ENCODE assay signal across 21 cellular contexts in the genomic region with DNA sequence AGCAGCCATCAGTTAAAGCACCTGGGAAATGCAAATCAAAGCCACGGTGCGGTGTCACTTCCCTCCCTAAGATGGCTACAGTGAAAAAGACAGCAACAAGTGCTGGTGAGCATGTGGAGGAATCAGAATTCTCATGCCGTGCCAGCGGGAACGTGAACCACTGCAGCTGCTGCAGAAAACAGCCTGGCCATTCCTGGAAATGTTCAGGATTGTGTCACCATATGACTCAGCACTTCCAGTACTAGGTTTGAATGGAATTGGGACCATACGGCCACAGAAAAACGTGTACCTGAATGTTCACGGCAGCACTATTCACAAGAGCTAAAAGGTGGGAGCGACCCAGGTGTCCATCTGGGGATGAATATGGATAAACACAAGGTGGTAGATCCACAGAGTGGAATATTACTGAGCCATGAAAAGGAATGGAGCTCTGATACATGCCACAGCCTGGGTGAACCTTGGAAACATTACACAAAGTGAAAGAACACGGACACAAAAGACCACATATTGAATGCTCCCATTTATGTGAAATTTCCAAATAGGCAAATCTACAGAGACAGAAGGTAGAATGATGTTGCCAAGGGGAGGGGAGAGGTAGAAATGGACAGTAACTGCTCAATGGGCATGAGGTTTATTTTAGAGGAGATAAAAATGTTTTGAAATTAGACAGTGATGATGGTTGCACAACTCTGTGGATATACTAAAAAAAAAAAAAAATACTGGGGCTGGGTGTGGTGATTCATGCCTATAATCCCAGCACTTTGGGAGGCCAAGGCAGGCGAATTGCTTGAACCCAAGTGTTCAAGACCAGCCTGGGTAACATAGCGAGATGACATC.
DNase-seq lines count a peak whose midpoint lies in the region; ATAC-seq, FAIRE-seq and TF ChIP-seq lines count a peak whose summit lies in the region.
"Had no signal": no experiment of that assay in that cellular context is flagged by ENCODE, and none has a peak within 500 bp of the region (broad histone marks: within the 10 kb centered on the region; RNA-seq: fewer than 3 reads in every experiment).

No MANE protein-coding gene starts in this region.

- peaks cover 6% of the 10 kb centered on the region; the same call in 1 of the 2 replicates for H3K4me1 ChIP-seq in HepG2 (ENCODE audit: insufficient read depth, low read length)
- no peaks in the 10 kb centered on the region for H3K4me1 ChIP-seq in right lobe of liver
- no peaks in the 10 kb centered on the region for H3K4me1 ChIP-seq in PC-3 (ENCODE audit: insufficient read depth, low read length)
- no peaks in the 10 kb centered on the region for H3K4me1 ChIP-seq in lower lobe of right lung
- H3K4me1 ChIP-seq: heart right ventricle, tibial nerve had no signal

- no peak for ATAC-seq in HepG2
- no peak for ATAC-seq in right lobe of liver
- peak; percentile 24; the same call in 1 of the 2 replicates for ATAC-seq in PC-3
- no peak for ATAC-seq in HG03159 (IDR thresholded peaks at IDR 0.05; ENCODE audit: unreplicated experiment)
- ATAC-seq in lower lobe of right lung: no peak
- ATAC-seq: heart right ventricle, sciatic nerve had no signal

- H4K20me1 ChIP-seq in HepG2 (ENCODE audit: insufficient read depth, low read length): no peaks in the 10 kb centered on the region
- H4K20me1 ChIP-seq in PC-3 (ENCODE audit: low read length): no peaks in the 10 kb centered on the region

- BruUV-seq in HepG2 (replicated peaks; lab: Mats Ljungman, UMichigan) (no TSS peak), PC-3 (replicated peaks; lab: Mats Ljungman, UMichigan) (no TSS peak)

- H3K27ac ChIP-seq in HepG2 (ENCODE audit: extremely low read length, insufficient read depth, low read length) (no peak overlapping the region), right lobe of liver (no peak overlapping the region), PC-3 (ENCODE audit: low read length) (no peak overlapping the region), lower lobe of right lung (no peak overlapping the region)
- H3K27ac ChIP-seq: heart right ventricle, KMS-11, neutrophil, tibial nerve had no signal

- TF ChIP-seq EP300 in HepG2 (IDR thresholded peaks at IDR 0.05; ENCODE audit: low read depth in 2 of 2, low read length in 2 of 2): no peak
- TF ChIP-seq EP300 in HepG2 (CRISPR knock-in tag; IDR thresholded peaks at IDR 0.05; ENCODE audit: borderline replicate concordance): no peak

- no peaks in the 10 kb centered on the region for H3F3A ChIP-seq in PC-3 (ENCODE audit: low read length, unreplicated experiment)

- CTCF ChIA-PET in HepG2 (lab: Yijun Ruan, JAX; ENCODE audit: low intra/inter-chr PET ratio, low total read pairs): no interaction called here
- CTCF ChIA-PET in PC-3 (lab: Charles Lee): no interaction called here

- H3K36me3 ChIP-seq in HepG2 (replicated peaks in 1 of 2; ENCODE audit: control insufficient read depth in 1 of 2, insufficient read depth in 2 of 2, low read length in 2 of 2): no peaks in the 10 kb centered on the region
- H3K36me3 ChIP-seq in right lobe of liver: no peaks in the 10 kb centered on the region
- H3K36me3 ChIP-seq in PC-3 (ENCODE audit: low read depth, low read length): no peaks in the 10 kb centered on the region
- no peaks in the 10 kb centered on the region for H3K36me3 ChIP-seq in lower lobe of right lung
- H3K36me3 ChIP-seq: heart right ventricle, neutrophil, tibial nerve had no signal

- in situ Hi-C loops in HepG2 (cut with HindIII; ENCODE audit: extremely low pct_ligation_motif_present, low pct_unique_long_range_greater_than_20kb): loop anchor here (10.0 kb wide), 1 partner anchor 173 kb away; no protein-coding TSS in a partner anchor

- peaks cover 13 to 77% of the 10 kb centered on the region in 2 experiments; a peak in 4 of 5 replicates for H3K27me3 ChIP-seq in HepG2 (ENCODE audit: control insufficient read depth in 1 of 2, insufficient read depth in 2 of 2, low read length in 2 of 2)
- H3K27me3 ChIP-seq in right lobe of liver: no peaks in the 10 kb centered on the region
- H3K27me3 ChIP-seq in PC-3 (ENCODE audit: low read length): 0 out of 2 replicates have a peak, but pooled peaks cover 12% of the 10 kb centered on the region
- peaks cover 58% of the 10 kb centered on the region for H3K27me3 ChIP-seq in lower lobe of right lung (ENCODE audit: low read depth)

- H3K4me2 ChIP-seq in HepG2 (ENCODE audit: low read depth, low read length) (no peak overlapping the region), PC-3 (ENCODE audit: low read length) (no peak overlapping the region)
- H3K4me2 ChIP-seq: KMS-11 had no signal

- no peaks in the 10 kb centered on the region for H3K9me2 ChIP-seq in PC-3 (replicated peaks; ENCODE audit: low read length)

- H3K9me3 ChIP-seq in HepG2 (ENCODE audit: low read length) (no peaks in the 10 kb centered on the region; the same call in 1 of the 2 replicates), right lobe of liver (no peaks in the 10 kb centered on the region), PC-3 (ENCODE audit: low read length) (no peaks in the 10 kb centered on the region), lower lobe of right lung (peaks cover 3% of the 10 kb centered on the region)
- H3K9me3 ChIP-seq: neutrophil had no signal

- no peak for TF ChIP-seq POLR2A in HepG2 (IDR thresholded peaks at IDR 0.05; ENCODE audit: insufficient read depth in 1 of 2, low read depth in 2 of 2, low read length in 2 of 2)
- TF ChIP-seq POLR2A in right lobe of liver (IDR thresholded peaks at IDR 0.05): no peak

- POLR2A ChIA-PET in HepG2 (lab: Yijun Ruan, JAX): no interaction called here
- POLR2A ChIA-PET in PC-3 (lab: Charles Lee; ENCODE audit: unreplicated experiment): no interaction called here

- 4% methylated on average over 12 of the region's 12 CpGs for WGBS in HepG2 (ENCODE audit: low lambda C conversion rate)
- 68% methylated on average over 11 of the region's 12 CpGs for WGBS in right lobe of liver (ENCODE audit: insufficient coverage, low coverage, low lambda C conversion rate, missing lambda C conversion rate)

- H3K4me3 ChIP-seq in HepG2 (replicated peaks in 1 of 3; ENCODE audit: insufficient read depth in 1 of 3, low read depth in 2 of 3, low read length in 3 of 3) (no peak overlapping the region), right lobe of liver (no peak overlapping the region), PC-3 (ENCODE audit: low read length) (no peak overlapping the region), lower lobe of right lung (no peak overlapping the region)
- H3K4me3 ChIP-seq: heart right ventricle, tibial nerve had no signal

- intact Hi-C loops in HepG2 (cut with micrococcal nuclease; ENCODE audit: unreplicated experiment): no loop called here
- intact Hi-C loops in right lobe of liver (cut with DNase I): no loop called here
- intact Hi-C loops in PC-3 (cut with micrococcal nuclease): no loop called here
- intact Hi-C loops in lower lobe of right lung (cut with DNase I): no loop called here

- TF ChIP-seq RAD21 in HepG2 (CRISPR knock-in tag; IDR thresholded peaks at IDR 0.05): no peak

- no peak for FAIRE-seq in HepG2 (lab: Jason Lieb, UNC)
- FAIRE-seq: GM19239, keratinocyte had no signal

- no peak overlapping the region for H2AFZ ChIP-seq in HepG2 (ENCODE audit: low read length)
- peak overlapping the region; percentile 15; the same call in 1 of the 2 replicates for H2AFZ ChIP-seq in PC-3 (ENCODE audit: low read length)

- H3K9ac ChIP-seq in HepG2 (ENCODE audit: insufficient read depth, low read depth, low read length): no peak overlapping the region
- no peak overlapping the region for H3K9ac ChIP-seq in PC-3 (ENCODE audit: low read length)
- H3K9ac ChIP-seq: KMS-11 had no signal

- DNase-seq in HepG2 (ENCODE audit: low spot score): no peak
- no peak for DNase-seq in right lobe of liver
- DNase-seq in PC-3: peak; percentile 64
- DNase-seq in fibroblast of gingiva (ENCODE audit: low read depth): peak; percentile 53
- DNase-seq in lower lobe of right lung: no peak
- no peak for DNase-seq in NCI-H2171 treated with DMSO at 0.1 percent for 48 hours (lab: John Stamatoyannopoulos, UW)
- DNase-seq in stimulated activated CD4-positive, alpha-beta T cell treated with anti-CD3 and anti-CD28 coated beads, Interleukin-4, amount 100 ng/mL, for 24 hours: no peak
- DNase-seq: ACHN; activated CD4-positive, alpha-beta memory T cell treated with anti-CD3 and anti-CD28 coated beads for 36 hours; activated naive CD8-positive, alpha-beta T cell treated with anti-CD3 and anti-CD28 coated beads, Interleukin-2, amount 10 ng/mL, durations not matched to agents 7 days and 5 days; activated T-cell treated with anti-CD3 and anti-CD28 coated beads, Interleukin-2, amount 50 U/mL, for 48 hours; heart right ventricle; NCI-H1930; NCI-H524 had no signal

- H3K79me2 ChIP-seq in HepG2 (ENCODE audit: insufficient read depth, low read length): no peaks in the 10 kb centered on the region
- H3K79me2 ChIP-seq in PC-3 (ENCODE audit: low read length): no peaks in the 10 kb centered on the region

- TF ChIP-seq CTCF in HepG2 (CRISPR knock-in tag; IDR thresholded peaks at IDR 0.05) (no peak), right lobe of liver (IDR thresholded peaks at IDR 0.05) (no peak), PC-3 (conservative IDR thresholded peaks at IDR 0.05; ENCODE audit: low read depth, low read length) (no peak), lower lobe of right lung (IDR thresholded peaks at IDR 0.05) (no peak)

TF ChIP-seq in HepG2, 621 proteins besides CTCF, POLR2A, EP300 and RAD21 (continues in another document):
- TF ChIP-seq ZNF614 (CRISPR knock-in tag; IDR thresholded peaks at IDR 0.05; ENCODE audit: borderline replicate concordance): no peak
- TF ChIP-seq ZNF431 (CRISPR knock-in tag; IDR thresholded peaks at IDR 0.05; ENCODE audit: borderline replicate concordance, low read depth): no peak
- TF ChIP-seq, protein P1, sequence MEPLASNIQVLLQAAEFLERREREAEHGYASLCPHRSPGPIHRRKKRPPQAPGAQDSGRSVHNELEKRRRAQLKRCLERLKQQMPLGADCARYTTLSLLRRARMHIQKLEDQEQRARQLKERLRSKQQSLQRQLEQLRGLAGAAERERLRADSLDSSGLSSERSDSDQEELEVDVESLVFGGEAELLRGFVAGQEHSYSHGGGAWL (CRISPR knock-in tag; IDR thresholded peaks at IDR 0.05): no peak
- TF ChIP-seq PAX8 (CRISPR knock-in tag; IDR thresholded peaks at IDR 0.05; ENCODE audit: borderline replicate concordance): no peak
- TF ChIP-seq NFE2 (CRISPR knock-in tag; IDR thresholded peaks at IDR 0.05): peak; percentile 58; the same call in 1 of the 2 replicates
- TF ChIP-seq HNF4A (CRISPR knock-in tag; IDR thresholded peaks at IDR 0.05): no peak
- no peak for TF ChIP-seq REL (CRISPR knock-in tag; conservative IDR thresholded peaks at IDR 0.05)
- no peak for TF ChIP-seq HDAC1 (CRISPR knock-in tag; IDR thresholded peaks at IDR 0.05)

Comparison
In these comparisons a context has a peak if more than half of its experiments do, and no peak if none do; other contexts are left out.
1. DNase-seq: peak in PC-3 (single experiment) and fibroblast of gingiva (single experiment); none in HepG2 (single experiment), right lobe of liver (0 of 3), lower lobe of right lung (single experiment), NCI-H2171 treated with DMSO at 0.1 percent for 48 hours (single experiment) and stimulated activated CD4-positive, alpha-beta T cell treated with anti-CD3 and anti-CD28 coated beads, Interleukin-4, amount 100 ng/mL, for 24 hours (single experiment).